In genomic region chr2:95159690-95160449, GRCh38 we compare ENCODE assay signal across 8 cellular contexts. TPM values are rescaled to one million over a fixed set of nuclear protein-coding genes. Genes with fewer than 3 reads are reported as not detected.
A peak's percentile ranks its signal among the peaks of the same experiment; 100 is the strongest.
DNase-seq lines count a peak whose midpoint lies in the region; ATAC-seq and TF ChIP-seq lines count a peak whose summit lies in the region.

TSS of gene ZNF514 (minus strand) at chr2:95159848. CDS start at chr2:95153253, 6,595 bp downstream.

- peak within 1 kb of the TSS; percentile 86 for H3K27ac Mint-ChIP-seq in CD4-positive, alpha-beta T cell

- POLR2A ChIA-PET in CD4-positive, alpha-beta T cell (lab: Charles Lee) = interaction anchor here (1.0 to 3.8 kb wide), 10 partner anchors 11 to 243 kb away, joined by 3 to 46 read pairs (median 6); partner anchors contain the start of genes FAHD2A, MAL and MRPS5
- POLR2A ChIA-PET in OCI-LY7 (lab: Charles Lee) = interaction anchor here (0.9 to 2.4 kb wide), 2 partner anchors 8 to 38 kb away, joined by 6 to 16 read pairs; partner anchors contain the start of gene MRPS5

- intact Hi-C loops in CD4-positive, alpha-beta T cell (cut with DNase I, micrococcal nuclease) = loop anchor here (1.0 to 5.0 kb wide), 4 partner anchors 38 to 138 kb away; partner anchors contain the start of gene MRPS5 (in 1 of the 2)
- intact Hi-C loops in OCI-LY7 (cut with micrococcal nuclease; ENCODE audit: unreplicated experiment) = no loop called here
- intact Hi-C loops in esophagus muscularis mucosa (cut with DNase I) = loop anchor here (2.0 kb wide), 1 partner anchor 37 kb away; no protein-coding TSS in a partner anchor

- H3K27me3 ChIP-seq in CD4-positive, alpha-beta T cell (ENCODE audit: control insufficient read depth, insufficient read depth, low read length) = no peaks in the 10 kb centered on the region
- H3K27me3 ChIP-seq in esophagus muscularis mucosa (no peaks in the 10 kb centered on the region), muscle layer of duodenum (ENCODE audit: low read depth, low read length) (no peaks in the 10 kb centered on the region)

- H3K9me3 ChIP-seq in CD4-positive, alpha-beta T cell (ENCODE audit: control insufficient read depth, low read length) = peaks cover 5% of the 10 kb centered on the region
- H3K9me3 ChIP-seq in OCI-LY7 (ENCODE audit: low read length) = no peaks in the 10 kb centered on the region
- H3K9me3 ChIP-seq in esophagus muscularis mucosa = no peaks in the 10 kb centered on the region
- H3K9me3 ChIP-seq in muscle layer of duodenum (ENCODE audit: control insufficient read depth in 1 of 2, low read length in 2 of 2) = peaks cover 0 to 2% of the 10 kb centered on the region in 2 donors

- H3K36me3 ChIP-seq in OCI-LY7 (ENCODE audit: insufficient read depth, low read length) (no peaks in the 10 kb centered on the region), esophagus muscularis mucosa (peaks cover 0 to 21% (median 15%) of the 10 kb centered on the region in 4 donors), muscle layer of duodenum (ENCODE audit: control insufficient read depth in 1 of 2, insufficient read depth in 2 of 2, low read length in 2 of 2) (peaks cover 14 to 15% of the 10 kb centered on the region in 2 donors)

- TF ChIP-seq EP300 in esophagus muscularis mucosa (IDR thresholded peaks at IDR 0.05) = no peak

- peaks cover 4% of the 10 kb centered on the region for H3K9me3 Mint-ChIP-seq in CD4-positive, alpha-beta T cell
- H3K9me3 Mint-ChIP-seq in activated T-cell treated with anti-CD3 and anti-CD28 coated beads, Interleukin-2, amount 50 U/mL, for 4 hours = peaks cover 17% of the 10 kb centered on the region

- peaks cover 9% of the 10 kb centered on the region; the same call in 1 of the 2 replicates for H3K79me2 ChIP-seq in OCI-LY7 (ENCODE audit: insufficient read depth, low read depth, low read length)

- no peaks in the 10 kb centered on the region for H3K27me3 Mint-ChIP-seq in CD4-positive, alpha-beta T cell
- no peaks in the 10 kb centered on the region for H3K27me3 Mint-ChIP-seq in activated T-cell treated with anti-CD3 and anti-CD28 coated beads, Interleukin-2, amount 50 U/mL, for 4 hours (ENCODE audit: low read depth)

- H3K4me3 Mint-ChIP-seq in CD4-positive, alpha-beta T cell = peak within 1 kb of the TSS; percentile 95
- peak within 1 kb of the TSS; percentile 86 for H3K4me3 Mint-ChIP-seq in activated T-cell treated with anti-CD3 and anti-CD28 coated beads, Interleukin-2, amount 50 U/mL, for 4 hours

- H3K4me1 Mint-ChIP-seq in CD4-positive, alpha-beta T cell (ENCODE audit: low read depth) = peaks cover 29% of the 10 kb centered on the region
- H3K4me1 Mint-ChIP-seq in activated T-cell treated with anti-CD3 and anti-CD28 coated beads, Interleukin-2, amount 50 U/mL, for 4 hours (ENCODE audit: low read depth) = peaks cover 16% of the 10 kb centered on the region

- BruUV-seq in OCI-LY7 (replicated peaks; lab: Mats Ljungman, UMichigan) = no TSS peak

- no peaks in the 10 kb centered on the region for H3K9me2 ChIP-seq in OCI-LY7 (ENCODE audit: insufficient read depth, low read length)

- H3K27ac ChIP-seq in CD4-positive, alpha-beta T cell (ENCODE audit: low read depth, low read length) = peak within 1 kb of the TSS; percentile 33
- H3K27ac ChIP-seq in OCI-LY7 (ENCODE audit: low read depth, low read length, poor library complexity, severe bottlenecking) (no peak within 1 kb of the TSS), esophagus muscularis mucosa (replicated peaks in 1 of 4) (peak within 1 kb of the TSS; percentile 86 to 92 (median 88)), muscle layer of duodenum (ENCODE audit: low read length) (peak within 1 kb of the TSS; percentile 49)

- no peaks in the 10 kb centered on the region for H4K20me1 ChIP-seq in OCI-LY7 (ENCODE audit: insufficient read depth, low read length)

- H3K4me3 ChIP-seq in OCI-LY7 (ENCODE audit: low read depth, low read length, poor library complexity, severe bottlenecking) (peak within 1 kb of the TSS; percentile 68), esophagus muscularis mucosa (peak within 1 kb of the TSS; percentile 65 to 93 (median 82)), muscle layer of duodenum (ENCODE audit: low read depth in 1 of 2, low read length in 2 of 2) (peak within 1 kb of the TSS; percentile 71 to 90)

- peak within 1 kb of the TSS; percentile 71; the same call in 1 of the 2 replicates for H2AFZ ChIP-seq in OCI-LY7 (ENCODE audit: low read length)

- H3K4me2 ChIP-seq in OCI-LY7 (ENCODE audit: low read length) = peak within 1 kb of the TSS; percentile 79

- ATAC-seq in CD4-positive, alpha-beta T cell (ENCODE audit: poor library complexity) = peak; percentile 85
- ATAC-seq in GM19455 (IDR thresholded peaks at IDR 0.05; ENCODE audit: unreplicated experiment) (peak; percentile 85), HG03565 (IDR thresholded peaks at IDR 0.05; ENCODE audit: unreplicated experiment) (peak; percentile 84)
- ATAC-seq in activated T-cell treated with anti-CD3 and anti-CD28 coated beads, Interleukin-2, amount 50 U/mL, for 4 hours = peak; percentile 93 to 95

- TF ChIP-seq CTCF in CD4-positive, alpha-beta T cell (IDR thresholded peaks at IDR 0.05) = no peak
- TF ChIP-seq CTCF in OCI-LY7 (conservative IDR thresholded peaks at IDR 0.05; ENCODE audit: low read length) = no peak
- no peak for TF ChIP-seq CTCF in esophagus muscularis mucosa (IDR thresholded peaks at IDR 0.05)

- H3K4me1 ChIP-seq in OCI-LY7 (ENCODE audit: insufficient read depth, low read length, poor library complexity, severe bottlenecking) (peaks cover 14% of the 10 kb centered on the region), esophagus muscularis mucosa (peaks cover 25 to 39% (median 28%) of the 10 kb centered on the region in 4 donors), muscle layer of duodenum (ENCODE audit: control insufficient read depth in 1 of 2, insufficient read depth in 2 of 2, low read length in 2 of 2) (peaks cover 9 to 14% of the 10 kb centered on the region in 2 donors)

- CTCF ChIA-PET in CD4-positive, alpha-beta T cell (lab: Charles Lee) = interaction anchor here (1.4 kb wide), 1 partner anchor 38 kb away, joined by 5 read pairs; the partner anchor contains the start of gene MRPS5
- CTCF ChIA-PET in OCI-LY7 (lab: Charles Lee; ENCODE audit: unreplicated experiment) = no interaction called here

- peak; percentile 49 to 79 (median 69) for DNase-seq in CD4-positive, alpha-beta T cell
- peak; percentile 68 for DNase-seq in OCI-LY7 (ENCODE audit: low spot score)
- peak; percentile 68 for DNase-seq in activated T-cell treated with anti-CD3 and anti-CD28 coated beads, Interleukin-2, amount 50 U/mL, for 4 hours
- DNase-seq in esophagus muscularis mucosa (ENCODE audit: extremely low spot score) = peak; percentile 92
- peak; percentile 43 to 60 for DNase-seq in stimulated activated CD8-positive, alpha-beta memory T cell treated with anti-CD3 and anti-CD28 coated beads, Interleukin-7, amount 100 ng/mL, for 1 hour (ENCODE audit: low read depth in 2 of 2)

- WGBS in esophagus muscularis mucosa = 29% methylated on average over 18 of the region's 64 CpGs

- peaks cover 41% of the 10 kb centered on the region for H3K36me3 Mint-ChIP-seq in CD4-positive, alpha-beta T cell (ENCODE audit: low read depth)
- H3K36me3 Mint-ChIP-seq in activated T-cell treated with anti-CD3 and anti-CD28 coated beads, Interleukin-2, amount 50 U/mL, for 4 hours (ENCODE audit: insufficient read depth) = peaks cover 19% of the 10 kb centered on the region

- no peak for TF ChIP-seq POLR2A in esophagus muscularis mucosa (IDR thresholded peaks at IDR 0.05; ENCODE audit: low read depth)

RNA-seq across cellular contexts. Expression of gene ZNF514, which starts in this region (rescaled TPM):
- 1 to 10 TPM; 4.7 to 6.3 TPM for total RNA-seq in CD4-positive, alpha-beta T cell
- 6.2 and 9.7 TPM in 2 replicates for total RNA-seq in OCI-LY7 (2014; rRNA removed; shearing (Covaris generic))
- total RNA-seq in OCI-LY7 (2022) = 12.8 and 15.3 TPM in 2 replicates
- 1 to 10 TPM; 4.9 to 6.7 (median 5.7) TPM for total RNA-seq in activated T-cell treated with anti-CD3 and anti-CD28 coated beads, Interleukin-2, amount 50 U/mL, for 4 hours
- 10 to 100 TPM; 12.1 to 14.5 (median 13.2) TPM for total RNA-seq in esophagus muscularis mucosa
